ENCODE assay signal across 10 cellular contexts in genomic region chr15:51738553-51738952, GRCh38. TPM values are rescaled to one million over a fixed set of nuclear protein-coding genes. Genes with fewer than 3 reads are reported as not detected.
DNase-seq lines count a peak whose midpoint lies in the region; ATAC-seq and TF ChIP-seq lines count a peak whose summit lies in the region.
"Had no signal": no experiment of that assay in that cellular context is flagged by ENCODE, and none has a peak within 500 bp of the region (broad histone marks: within the 10 kb centered on the region; RNA-seq: fewer than 3 reads in every experiment).

No MANE protein-coding gene starts in this region.

- no peak overlapping the region for H2AFZ ChIP-seq in SK-N-SH (ENCODE audit: low read depth)

- ATAC-seq in SK-N-SH treated with all-trans-retinoic acid at 6 μM for 48 hours (no peak), HG03196 (IDR thresholded peaks at IDR 0.05; ENCODE audit: unreplicated experiment) (no peak), GM21526 (IDR thresholded peaks at IDR 0.05; ENCODE audit: low FRiP score, unreplicated experiment) (no peak)
- ATAC-seq in activated CD8-positive, alpha-beta T cell treated with anti-CD3 and anti-CD28 coated beads for 36 hours, result no peak
- ATAC-seq in stimulated activated memory B cell treated with anti-CD40 and anti-IgM and Interleukin-4, amounts not matched to agents 10 μg/mL and 1 μg/mL and 100 μg/mL, for 72 hours, result no peak

- no peak overlapping the region for H3K9ac ChIP-seq in SK-N-SH

- peaks cover 3% of the 10 kb centered on the region for H3K36me3 Mint-ChIP-seq in activated CD8-positive, alpha-beta T cell treated with anti-CD3 and anti-CD28 coated beads for 36 hours (ENCODE audit: low read depth)
- no peaks in the 10 kb centered on the region for H3K36me3 Mint-ChIP-seq in immature natural killer cell
- H3K36me3 Mint-ChIP-seq in stimulated activated memory B cell treated with anti-CD40 and anti-IgM and Interleukin-4, amounts not matched to agents 10 μg/mL and 1 μg/mL and 100 μg/mL, for 72 hours, result no peaks in the 10 kb centered on the region

- peak overlapping the region in 1 of 2 experiments; percentile 87; a peak in 1 of 4 replicates for H3K27ac ChIP-seq in SK-N-SH (ENCODE audit: low read depth in 2 of 2, low read length in 1 of 2)

- intact Hi-C loops in activated CD8-positive, alpha-beta T cell treated with anti-CD3 and anti-CD28 coated beads for 36 hours (cut with micrococcal nuclease), result loop anchor here (5.0 kb wide), 1 partner anchor 86 kb away; no protein-coding TSS in a partner anchor

- WGBS in SK-N-SH (ENCODE audit: low lambda C conversion rate), result 94% methylated on average over 2 of the region's 2 CpGs

- no peak for TF ChIP-seq EP300 in SK-N-SH (IDR thresholded peaks at IDR 0.05; ENCODE audit: borderline replicate concordance in 1 of 2, low read depth in 1 of 2, low read length in 1 of 2)

- TF ChIP-seq RAD21 in SK-N-SH (IDR thresholded peaks at IDR 0.05; ENCODE audit: low read length), result no peak

- POLR2A ChIA-PET in SK-N-SH (lab: Yijun Ruan, JAX), result interaction anchor here (1.6 kb wide), 1 partner anchor 32 kb away, joined by 6 read pairs; no protein-coding TSS in a partner anchor
- POLR2A ChIA-PET in activated CD8-positive, alpha-beta T cell treated with anti-CD3 and anti-CD28 coated beads for 36 hours (lab: Charles Lee), result interaction anchor here (0.6 to 2.3 kb wide), 5 partner anchors 9 to 92 kb away, joined by 3 to 19 read pairs (median 5); partner anchors contain the start of gene TMOD2

- no peaks in the 10 kb centered on the region for H3K36me3 ChIP-seq in SK-N-SH (replicated peaks in 1 of 2; ENCODE audit: control insufficient read depth in 1 of 2, insufficient read depth in 2 of 2, low read length in 1 of 2)
- H3K36me3 ChIP-seq: suprapubic skin had no signal

- H3K27ac Mint-ChIP-seq in activated CD8-positive, alpha-beta T cell treated with anti-CD3 and anti-CD28 coated beads for 36 hours, result peak overlapping the region; percentile 82
- H3K27ac Mint-ChIP-seq in immature natural killer cell, result peak overlapping the region; percentile 85 to 96 (median 91)
- peak overlapping the region; percentile 80 for H3K27ac Mint-ChIP-seq in stimulated activated memory B cell treated with anti-CD40 and anti-IgM and Interleukin-4, amounts not matched to agents 10 μg/mL and 1 μg/mL and 100 μg/mL, for 72 hours

- H3F3A ChIP-seq in SK-N-SH (replicated peaks; ENCODE audit: insufficient read depth), result no peaks in the 10 kb centered on the region

- H3K4me3 Mint-ChIP-seq in activated CD8-positive, alpha-beta T cell treated with anti-CD3 and anti-CD28 coated beads for 36 hours, result peak overlapping the region; percentile 63
- H3K4me3 Mint-ChIP-seq in immature natural killer cell, result peak overlapping the region; percentile 82 to 94 (median 90)
- H3K4me3 Mint-ChIP-seq in stimulated activated memory B cell treated with anti-CD40 and anti-IgM and Interleukin-4, amounts not matched to agents 10 μg/mL and 1 μg/mL and 100 μg/mL, for 72 hours, result peak overlapping the region; percentile 81

- TF ChIP-seq CTCF in SK-N-SH (IDR thresholded peaks at IDR 0.05), result no peak
- no peak for TF ChIP-seq CTCF in activated CD8-positive, alpha-beta T cell treated with anti-CD3 and anti-CD28 coated beads for 36 hours (IDR thresholded peaks at IDR 0.05)

- CTCF ChIA-PET in SK-N-SH (lab: Yijun Ruan, JAX), result interaction anchor here (1.2 to 17.1 kb wide), 6 partner anchors 11 to 88 kb away, joined by 3 to 130 read pairs (median 8); no protein-coding TSS in a partner anchor
- CTCF ChIA-PET in activated CD8-positive, alpha-beta T cell treated with anti-CD3 and anti-CD28 coated beads for 36 hours (lab: Charles Lee), result interaction anchor here (1.6 to 9.0 kb wide), 3 partner anchors 10 to 38 kb away, joined by 4 to 92 read pairs (median 10); no protein-coding TSS in a partner anchor

- peaks cover 10% of the 10 kb centered on the region for H3K79me2 ChIP-seq in SK-N-SH (ENCODE audit: insufficient read depth)

- H3K4me3 ChIP-seq in SK-N-SH (ENCODE audit: low read depth in 2 of 2, low read length in 1 of 2), result no peak overlapping the region

- no peaks in the 10 kb centered on the region for H3K9me2 ChIP-seq in SK-N-SH

- H3K27me3 Mint-ChIP-seq in activated CD8-positive, alpha-beta T cell treated with anti-CD3 and anti-CD28 coated beads for 36 hours, result no peaks in the 10 kb centered on the region
- peaks cover 0 to 6% (median under 1%) of the 10 kb centered on the region in 3 donors for H3K27me3 Mint-ChIP-seq in immature natural killer cell (ENCODE audit: low read depth in 3 of 3)
- no peaks in the 10 kb centered on the region for H3K27me3 Mint-ChIP-seq in stimulated activated memory B cell treated with anti-CD40 and anti-IgM and Interleukin-4, amounts not matched to agents 10 μg/mL and 1 μg/mL and 100 μg/mL, for 72 hours

- H3K27me3 ChIP-seq in SK-N-SH (ENCODE audit: insufficient read depth), result no peaks in the 10 kb centered on the region
- H3K27me3 ChIP-seq: suprapubic skin had no signal

- H3K9me3 ChIP-seq in SK-N-SH, result no peaks in the 10 kb centered on the region
- H3K9me3 ChIP-seq: suprapubic skin had no signal

- H4K20me1 ChIP-seq in SK-N-SH (ENCODE audit: insufficient read depth), result no peaks in the 10 kb centered on the region

- no peaks in the 10 kb centered on the region for H3K9me3 Mint-ChIP-seq in activated CD8-positive, alpha-beta T cell treated with anti-CD3 and anti-CD28 coated beads for 36 hours
- no peaks in the 10 kb centered on the region for H3K9me3 Mint-ChIP-seq in immature natural killer cell
- no peaks in the 10 kb centered on the region for H3K9me3 Mint-ChIP-seq in stimulated activated memory B cell treated with anti-CD40 and anti-IgM and Interleukin-4, amounts not matched to agents 10 μg/mL and 1 μg/mL and 100 μg/mL, for 72 hours

- DNase-seq in SK-N-SH (no peak), immature natural killer cell (no peak), NCI-H1048 (lab: John Stamatoyannopoulos, UW) (no peak)
- DNase-seq in activated CD8-positive, alpha-beta T cell treated with anti-CD3 and anti-CD28 coated beads for 36 hours, result no peak

- H3K4me2 ChIP-seq in SK-N-SH, result 0 out of 2 replicates have a peak overlapping the region, but pooled peaks have one; percentile 67

- peaks cover 36% of the 10 kb centered on the region for H3K4me1 Mint-ChIP-seq in activated CD8-positive, alpha-beta T cell treated with anti-CD3 and anti-CD28 coated beads for 36 hours (ENCODE audit: low read depth)
- H3K4me1 Mint-ChIP-seq in immature natural killer cell, result peaks cover 45 to 48% of the 10 kb centered on the region in 2 donors
- H3K4me1 Mint-ChIP-seq in stimulated activated memory B cell treated with anti-CD40 and anti-IgM and Interleukin-4, amounts not matched to agents 10 μg/mL and 1 μg/mL and 100 μg/mL, for 72 hours, result peaks cover 48% of the 10 kb centered on the region

- peaks cover 0 to 23% of the 10 kb centered on the region in 2 experiments; a peak in 2 of 4 replicates for H3K4me1 ChIP-seq in SK-N-SH (ENCODE audit: control insufficient read depth in 1 of 2, insufficient read depth in 2 of 2, low read depth in 1 of 2, low read length in 1 of 2)

TF ChIP-seq in SK-N-SH treated with all-trans-retinoic acid at 6 μM for 48 hours, 23 proteins besides CTCF, POLR2A, EP300 and RAD21:
- TF ChIP-seq PATZ1 (CRISPR knock-in tag; IDR thresholded peaks at IDR 0.05; ENCODE audit: borderline replicate concordance), result no peak
- no peak for TF ChIP-seq CSDC2 (CRISPR knock-in tag; IDR thresholded peaks at IDR 0.05)
- no peak for TF ChIP-seq ZNF70 (CRISPR knock-in tag; IDR thresholded peaks at IDR 0.05)
- no peak for TF ChIP-seq ZC3H10 (CRISPR knock-in tag; IDR thresholded peaks at IDR 0.05)
- TF ChIP-seq ZNF8 (CRISPR knock-in tag; IDR thresholded peaks at IDR 0.05), result no peak
- TF ChIP-seq SNAI2 (CRISPR knock-in tag; IDR thresholded peaks at IDR 0.05), result no peak

RNA-seq across cellular contexts. Expression of gene LYSMD2, which starts 1.1 kb away (rescaled TPM):
- polyA plus RNA-seq in SK-N-SH (2012; rRNA removed) (10.3 and 14.2 TPM in 2 replicates), immature natural killer cell (10 to 100 TPM; 24.9 to 36.2 (median 33.6) TPM)
- polyA plus RNA-seq in SK-N-SH (2012; cell fraction: cytosol; rRNA removed), result 20.2 and 24.9 TPM in 2 replicates
- polyA plus RNA-seq in SK-N-SH (2012; cell fraction: nucleus; rRNA removed), result 6.6 and 8.0 TPM in 2 replicates
- total RNA-seq in activated CD8-positive, alpha-beta T cell treated with anti-CD3 and anti-CD28 coated beads for 36 hours, result 10 to 100 TPM; 18.5 to 19.0 TPM

RNA-seq across cellular contexts. Expression of gene TMOD2, which starts 12.8 kb away (rescaled TPM):
- polyA plus RNA-seq in SK-N-SH (2012; rRNA removed) (2.7 and 4.4 TPM in 2 replicates), immature natural killer cell (under 1 TPM; 0.18 to 0.27 (median 0.23) TPM)
- polyA plus RNA-seq in SK-N-SH (2012; cell fraction: cytosol; rRNA removed), result 4.3 TPM in 2 replicates
- polyA plus RNA-seq in SK-N-SH (2012; cell fraction: nucleus; rRNA removed), result 3.1 and 6.4 TPM in 2 replicates
- total RNA-seq in activated CD8-positive, alpha-beta T cell treated with anti-CD3 and anti-CD28 coated beads for 36 hours, result 1 to 10 TPM; 4.8 to 7.0 TPM

RNA-seq across cellular contexts. Expression of gene SCG3, which starts 57.2 kb away (rescaled TPM):
- polyA plus RNA-seq in SK-N-SH (2012; rRNA removed) (0.16 and 0.41 TPM in 2 replicates), immature natural killer cell (not detected)
- 0.67 and 0.85 TPM in 2 replicates for polyA plus RNA-seq in SK-N-SH (2012; cell fraction: cytosol; rRNA removed)
- 0.05 and 0.06 TPM in 2 replicates for polyA plus RNA-seq in SK-N-SH (2012; cell fraction: nucleus; rRNA removed)
- total RNA-seq in activated CD8-positive, alpha-beta T cell treated with anti-CD3 and anti-CD28 coated beads for 36 hours, result not detected
- total RNA-seq: Right ventricle myocardium inferior, suprapubic skin had no signal
